In the genomic region with DNA sequence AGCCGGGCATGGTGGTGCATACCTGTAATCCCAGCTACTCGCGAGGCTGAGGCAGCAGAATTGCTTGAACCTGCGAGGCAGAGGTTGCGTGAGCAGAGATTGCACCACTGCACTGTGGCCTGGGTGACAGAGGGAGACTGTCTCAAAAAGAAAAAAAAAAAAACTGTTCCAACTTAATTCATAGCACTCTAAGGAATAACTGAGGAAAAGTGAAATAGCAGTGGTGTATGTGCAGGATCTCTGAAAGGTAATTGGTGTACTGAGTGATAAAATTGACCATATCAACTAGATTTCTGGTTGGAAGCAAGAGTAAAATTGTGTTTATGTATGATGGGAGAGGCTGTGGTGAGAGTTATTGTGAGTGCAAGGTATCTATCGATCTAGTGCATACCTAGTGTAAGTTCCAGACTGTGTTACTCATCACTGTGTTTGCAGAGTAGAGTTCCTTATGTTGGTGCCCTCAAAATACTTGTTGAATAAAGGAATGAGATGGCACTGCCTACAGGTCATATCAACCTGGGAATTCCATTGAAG, we compare ENCODE assay signal across 16 cellular contexts. TPM values are rescaled to one million over a fixed set of nuclear protein-coding genes. Genes with fewer than 3 reads are reported as not detected.
DNase-seq lines count a peak whose midpoint lies in the region; ATAC-seq and TF ChIP-seq lines count a peak whose summit lies in the region.
"Had no signal": no experiment of that assay in that cellular context is flagged by ENCODE, and none has a peak within 500 bp of the region (broad histone marks: within the 10 kb centered on the region; RNA-seq: fewer than 3 reads in every experiment).

No MANE protein-coding gene starts in this region.

- no peaks in the 10 kb centered on the region for H3K9me2 ChIP-seq in hepatocyte (replicated peaks; ENCODE audit: insufficient read depth)

- H4K20me1 ChIP-seq in hepatocyte (ENCODE audit: insufficient read depth, poor library complexity, severe bottlenecking) (peaks cover 100% of the 10 kb centered on the region), smooth muscle cell (ENCODE audit: low read depth) (peaks cover 100% of the 10 kb centered on the region)

- no peaks in the 10 kb centered on the region for H3K36me3 ChIP-seq in hepatocyte (replicated peaks; ENCODE audit: insufficient read depth, low read depth)
- no peaks in the 10 kb centered on the region for H3K36me3 ChIP-seq in smooth muscle cell (ENCODE audit: low read depth)
- H3K36me3 ChIP-seq: ovary had no signal

- no peak overlapping the region for H3K9ac ChIP-seq in smooth muscle cell (ENCODE audit: low read depth)

- H3K27me3 Mint-ChIP-seq in activated naive CD8-positive, alpha-beta T cell: no peaks in the 10 kb centered on the region
- H3K27me3 Mint-ChIP-seq in activated naive CD8-positive, alpha-beta T cell treated with anti-CD3 and anti-CD28 coated beads for 36 hours: no peaks in the 10 kb centered on the region

- no peaks in the 10 kb centered on the region for H3K9me3 Mint-ChIP-seq in activated naive CD8-positive, alpha-beta T cell (ENCODE audit: low read depth)
- H3K9me3 Mint-ChIP-seq in activated naive CD8-positive, alpha-beta T cell treated with anti-CD3 and anti-CD28 coated beads for 36 hours: no peaks in the 10 kb centered on the region

- CTCF ChIA-PET in RWPE1 (lab: Yijun Ruan, JAX): interaction anchor here (0.6 kb wide), 1 partner anchor 19 kb away, joined by 3 read pairs; no protein-coding TSS in a partner anchor

- H3K27me3 ChIP-seq in hepatocyte (no peaks in the 10 kb centered on the region), smooth muscle cell (ENCODE audit: low read depth) (no peaks in the 10 kb centered on the region)
- H3K27me3 ChIP-seq: ovary had no signal

- 83% methylated on average over 6 of the region's 6 CpGs for WGBS in hepatocyte (ENCODE audit: low lambda C conversion rate, missing lambda C conversion rate)
- 86% methylated on average over 6 of the region's 6 CpGs for WGBS in smooth muscle cell (ENCODE audit: low lambda C conversion rate)

- H3K36me3 Mint-ChIP-seq in activated naive CD8-positive, alpha-beta T cell: peaks cover 12% of the 10 kb centered on the region
- H3K36me3 Mint-ChIP-seq in activated naive CD8-positive, alpha-beta T cell treated with anti-CD3 and anti-CD28 coated beads for 36 hours: peaks cover 59% of the 10 kb centered on the region

- no peak for DNase-seq in activated naive CD8-positive, alpha-beta T cell treated with anti-CD3 and anti-CD28 coated beads for 36 hours
- peak; percentile 9 for DNase-seq in RWPE1 (ENCODE audit: low spot score)
- no peak for DNase-seq in hepatocyte (ENCODE audit: low spot score)
- DNase-seq in smooth muscle cell (lab: John Stamatoyannopoulos, UW; ENCODE audit: unreplicated experiment): no peak
- DNase-seq in NOMO-1 treated with DMSO at 0.1 percent for 48 hours (lab: John Stamatoyannopoulos, UW; ENCODE audit: unreplicated experiment): no peak
- DNase-seq in AG08396 (ENCODE audit: low spot score): no peak
- DNase-seq: activated CD8-positive, alpha-beta T cell treated with anti-CD3 and anti-CD28 coated beads, Interleukin-2, amount 10 ng/mL, durations not matched to agents 7 days and 5 days; activated gamma-delta T cell treated with Interleukin-2 at 50 U/mL for 16 hours; DMS53; Kasumi-1; NCI-H187; NCI-H524; ovary; T1000 had no signal

- H3K4me3 ChIP-seq in hepatocyte: no peak overlapping the region
- H3K4me3 ChIP-seq in smooth muscle cell: no peak overlapping the region
- H3K4me3 ChIP-seq: ovary had no signal

- H2AFZ ChIP-seq in hepatocyte: no peak overlapping the region
- no peak overlapping the region for H2AFZ ChIP-seq in smooth muscle cell (ENCODE audit: low read depth)

- H3K27ac ChIP-seq in RWPE1: no peak overlapping the region
- no peak overlapping the region for H3K27ac ChIP-seq in hepatocyte
- H3K27ac ChIP-seq in smooth muscle cell (ENCODE audit: low read depth): peak overlapping the region; percentile 72
- H3K27ac ChIP-seq: ovary had no signal

- H3K27ac Mint-ChIP-seq in activated naive CD8-positive, alpha-beta T cell: peak overlapping the region; percentile 68
- H3K27ac Mint-ChIP-seq in activated naive CD8-positive, alpha-beta T cell treated with anti-CD3 and anti-CD28 coated beads for 36 hours: no peak overlapping the region

- ATAC-seq in HG02884 (IDR thresholded peaks at IDR 0.05; ENCODE audit: unreplicated experiment): no peak
- ATAC-seq: activated CD8-positive, alpha-beta T cell treated with anti-CD3 and anti-CD28 coated beads, Interleukin-2, amount 10 ng/mL, durations not matched to agents 7 days and 5 days had no signal

- H3K4me1 Mint-ChIP-seq in activated naive CD8-positive, alpha-beta T cell (ENCODE audit: low read depth): peaks cover 92% of the 10 kb centered on the region
- peaks cover 74% of the 10 kb centered on the region for H3K4me1 Mint-ChIP-seq in activated naive CD8-positive, alpha-beta T cell treated with anti-CD3 and anti-CD28 coated beads for 36 hours

- H3F3A ChIP-seq in smooth muscle cell (ENCODE audit: low read depth): peaks cover 28% of the 10 kb centered on the region

- H3K79me2 ChIP-seq in hepatocyte (peaks cover 100% of the 10 kb centered on the region), smooth muscle cell (ENCODE audit: low read depth) (peaks cover 100% of the 10 kb centered on the region)

- H3K9me3 ChIP-seq in hepatocyte (ENCODE audit: low read depth) (no peaks in the 10 kb centered on the region), smooth muscle cell (replicated peaks; ENCODE audit: low read depth) (no peaks in the 10 kb centered on the region)
- H3K9me3 ChIP-seq: ovary had no signal

- TF ChIP-seq CTCF in RWPE1 (conservative IDR thresholded peaks at IDR 0.05; ENCODE audit: low read depth) (no peak), hepatocyte (IDR thresholded peaks at IDR 0.05; ENCODE audit: poor library complexity) (no peak), smooth muscle cell (IDR thresholded peaks at IDR 0.05; ENCODE audit: borderline replicate concordance, insufficient read depth, poor library complexity, severe bottlenecking) (no peak)

- POLR2A ChIA-PET in RWPE1 (lab: Yijun Ruan, JAX; ENCODE audit: low non-redundant PET): no interaction called here

- peaks cover 42% of the 10 kb centered on the region for H3K4me1 ChIP-seq in hepatocyte (ENCODE audit: insufficient read depth)
- peaks cover 45% of the 10 kb centered on the region for H3K4me1 ChIP-seq in smooth muscle cell (ENCODE audit: low read depth)

- H3K4me3 Mint-ChIP-seq in activated naive CD8-positive, alpha-beta T cell: peak overlapping the region; percentile 38
- H3K4me3 Mint-ChIP-seq in activated naive CD8-positive, alpha-beta T cell treated with anti-CD3 and anti-CD28 coated beads for 36 hours: no peak overlapping the region
- H3K4me3 Mint-ChIP-seq: activated CD8-positive, alpha-beta T cell treated with anti-CD3 and anti-CD28 coated beads, Interleukin-2, amount 10 ng/mL, durations not matched to agents 7 days and 5 days had no signal

- H3K4me2 ChIP-seq in hepatocyte (peak overlapping the region; percentile 24), smooth muscle cell (peak overlapping the region; percentile 67)

RNA-seq across cellular contexts. Expression of a gene that starts 6.3 kb away (rescaled TPM):
- total RNA-seq in activated naive CD8-positive, alpha-beta T cell treated with anti-CD3 and anti-CD28 coated beads for 36 hours: 100 to 1,000 TPM; 234 to 246 TPM
- 130 and 138 TPM in 2 replicates for total RNA-seq in hepatocyte
- polyA plus RNA-seq in hepatocyte: 101 and 113 TPM in 2 replicates
- 123 and 158 TPM in 2 replicates for total RNA-seq in smooth muscle cell
- 122 TPM in 2 replicates for polyA plus RNA-seq in smooth muscle cell
